ENCODE assay signal across 8 cellular contexts in genomic region chr2:112626604-112627059, GRCh38. TPM values are rescaled to one million over a fixed set of nuclear protein-coding genes. Genes with fewer than 3 reads are reported as not detected.
A peak's percentile ranks its signal among the peaks of the same experiment; 100 is the strongest.
DNase-seq lines count a peak whose midpoint lies in the region; ATAC-seq and TF ChIP-seq lines count a peak whose summit lies in the region.

No MANE protein-coding gene starts in this region.

- H3K27ac ChIP-seq in CD8-positive, alpha-beta T cell (ENCODE audit: low read depth, low read length), result peak overlapping the region; percentile 3

- POLR2A ChIA-PET in CD8-positive, alpha-beta T cell (lab: Charles Lee), result interaction anchor here (1.1 to 14.8 kb wide), 4 partner anchors 7 to 82 kb away, joined by 3 to 183 read pairs (median 8); partner anchors contain the start of gene SLC20A1
- POLR2A ChIA-PET in activated CD4-positive, alpha-beta memory T cell treated with anti-CD3 and anti-CD28 coated beads, Interleukin-2, amount 10 ng/mL, durations not matched to agents 7 days and 5 days (lab: Charles Lee), result interaction anchor here (0.7 to 15.7 kb wide), 16 partner anchors 7 to 124 kb away, joined by 3 to 492 read pairs (median 6); partner anchors contain the start of genes CHCHD5 and SLC20A1

- H3K9me3 ChIP-seq in CD8-positive, alpha-beta T cell (ENCODE audit: low read length), result no peaks in the 10 kb centered on the region

- peak overlapping the region; percentile 68 for H3K4me3 Mint-ChIP-seq in CD8-positive, alpha-beta T cell
- H3K4me3 Mint-ChIP-seq in activated CD4-positive, alpha-beta memory T cell treated with anti-CD3 and anti-CD28 coated beads, Interleukin-2, amount 10 ng/mL, durations not matched to agents 7 days and 5 days, result peak overlapping the region; percentile 49
- H3K4me3 Mint-ChIP-seq in memory B cell, result peak overlapping the region; percentile 59

- no peaks in the 10 kb centered on the region for H3K36me3 Mint-ChIP-seq in CD8-positive, alpha-beta T cell
- no peaks in the 10 kb centered on the region for H3K36me3 Mint-ChIP-seq in activated CD4-positive, alpha-beta memory T cell treated with anti-CD3 and anti-CD28 coated beads, Interleukin-2, amount 10 ng/mL, durations not matched to agents 7 days and 5 days (ENCODE audit: low read depth)
- H3K36me3 Mint-ChIP-seq in memory B cell, result no peaks in the 10 kb centered on the region

- peak; percentile 43 for ATAC-seq in CD8-positive, alpha-beta T cell
- ATAC-seq in memory B cell (ENCODE audit: low read depth) (peak; percentile 82), GM21526 (IDR thresholded peaks at IDR 0.05; ENCODE audit: low FRiP score, unreplicated experiment) (no peak)

- peak; percentile 36 to 87 (median 64) for DNase-seq in CD8-positive, alpha-beta T cell
- DNase-seq in HCEC 1CT (peak; percentile 71), NCI-H446 treated with DMSO at 0.1 percent for 48 hours (lab: John Stamatoyannopoulos, UW) (peak; percentile 85), memory B cell (ENCODE audit: low spot score in 2 of 2) (peak; percentile 47 to 60)
- peak; percentile 75 for DNase-seq in activated CD4-positive, alpha-beta memory T cell treated with anti-CD3 and anti-CD28 coated beads, Interleukin-2, amount 10 ng/mL, durations not matched to agents 7 days and 5 days
- DNase-seq in effector CD4-positive, alpha-beta T cell, result peak; percentile 39
- peak; percentile 37 for DNase-seq in stimulated activated CD8-positive, alpha-beta memory T cell treated with anti-CD3 and anti-CD28 coated beads, Interleukin-15, amount 100 ng/mL, for 1 hour (ENCODE audit: low read depth)

- H3K27me3 ChIP-seq in CD8-positive, alpha-beta T cell (ENCODE audit: insufficient read depth, low read length), result no peaks in the 10 kb centered on the region

- peaks cover 54% of the 10 kb centered on the region for H3K4me1 Mint-ChIP-seq in CD8-positive, alpha-beta T cell (ENCODE audit: low read depth)
- H3K4me1 Mint-ChIP-seq in activated CD4-positive, alpha-beta memory T cell treated with anti-CD3 and anti-CD28 coated beads, Interleukin-2, amount 10 ng/mL, durations not matched to agents 7 days and 5 days, result peaks cover 86% of the 10 kb centered on the region
- H3K4me1 Mint-ChIP-seq in memory B cell, result peaks cover 12% of the 10 kb centered on the region

- peak overlapping the region; percentile 83 for H3K27ac Mint-ChIP-seq in CD8-positive, alpha-beta T cell
- H3K27ac Mint-ChIP-seq in activated CD4-positive, alpha-beta memory T cell treated with anti-CD3 and anti-CD28 coated beads, Interleukin-2, amount 10 ng/mL, durations not matched to agents 7 days and 5 days, result peak overlapping the region; percentile 93
- no peak overlapping the region for H3K27ac Mint-ChIP-seq in memory B cell

- H3K27me3 Mint-ChIP-seq in CD8-positive, alpha-beta T cell (ENCODE audit: low read depth), result no peaks in the 10 kb centered on the region
- no peaks in the 10 kb centered on the region for H3K27me3 Mint-ChIP-seq in activated CD4-positive, alpha-beta memory T cell treated with anti-CD3 and anti-CD28 coated beads, Interleukin-2, amount 10 ng/mL, durations not matched to agents 7 days and 5 days
- H3K27me3 Mint-ChIP-seq in memory B cell, result peaks cover 2% of the 10 kb centered on the region

- CTCF ChIA-PET in CD8-positive, alpha-beta T cell (lab: Charles Lee), result interaction anchor here (0.6 to 16.3 kb wide), 25 partner anchors 9 to 111 kb away, joined by 3 to 338 read pairs (median 5); partner anchors contain the start of gene SLC20A1
- CTCF ChIA-PET in activated CD4-positive, alpha-beta memory T cell treated with anti-CD3 and anti-CD28 coated beads, Interleukin-2, amount 10 ng/mL, durations not matched to agents 7 days and 5 days (lab: Charles Lee), result interaction anchor here (0.8 to 12.8 kb wide), 18 partner anchors 10 to 315 kb away, joined by 3 to 221 read pairs (median 6); partner anchors contain the start of genes CHCHD5 and SLC20A1

- peak overlapping the region; percentile 52 for H3K4me3 ChIP-seq in CD8-positive, alpha-beta T cell (ENCODE audit: low read depth, low read length)

- TF ChIP-seq CTCF in CD8-positive, alpha-beta T cell (IDR thresholded peaks at IDR 0.05), result peak; percentile 83

- intact Hi-C loops in CD8-positive, alpha-beta T cell (cut with DNase I, micrococcal nuclease), result loop anchor here (1.0 to 5.0 kb wide), 7 partner anchors 19 to 100 kb away; partner anchors contain the start of genes SLC20A1 (in 2 of the 2) and CHCHD5 (in 1 of the 2)

- H3K36me3 ChIP-seq in CD8-positive, alpha-beta T cell (ENCODE audit: insufficient read depth, low read length), result no peaks in the 10 kb centered on the region

- no peaks in the 10 kb centered on the region for H3K9me3 Mint-ChIP-seq in CD8-positive, alpha-beta T cell
- H3K9me3 Mint-ChIP-seq in activated CD4-positive, alpha-beta memory T cell treated with anti-CD3 and anti-CD28 coated beads, Interleukin-2, amount 10 ng/mL, durations not matched to agents 7 days and 5 days, result no peaks in the 10 kb centered on the region
- no peaks in the 10 kb centered on the region for H3K9me3 Mint-ChIP-seq in memory B cell

- H3K4me1 ChIP-seq in CD8-positive, alpha-beta T cell (ENCODE audit: insufficient read depth, low read length), result peaks cover 64% of the 10 kb centered on the region

RNA-seq across cellular contexts. Expression of gene SLC20A1, which starts 19.1 kb away (rescaled TPM):
- 100 to 1,000 TPM; 144 to 145 TPM for total RNA-seq in CD8-positive, alpha-beta T cell
- total RNA-seq in activated CD4-positive, alpha-beta memory T cell treated with anti-CD3 and anti-CD28 coated beads, Interleukin-2, amount 10 ng/mL, durations not matched to agents 7 days and 5 days, result 100 to 1,000 TPM; 152 to 158 TPM

RNA-seq across cellular contexts. Expression of gene CHCHD5, which starts 42.2 kb away (rescaled TPM):
- 10 to 100 TPM; 12.0 to 15.5 TPM for total RNA-seq in CD8-positive, alpha-beta T cell
- total RNA-seq in activated CD4-positive, alpha-beta memory T cell treated with anti-CD3 and anti-CD28 coated beads, Interleukin-2, amount 10 ng/mL, durations not matched to agents 7 days and 5 days, result 10 to 100 TPM; 40.0 to 47.5 TPM
